ENCODE assay signal across 8 cellular contexts in genomic region chr9:33076360-33077004, GRCh38. TPM values are rescaled to one million over a fixed set of nuclear protein-coding genes. Genes with fewer than 3 reads are reported as not detected.
DNase-seq lines count a peak whose midpoint lies in the region; ATAC-seq and TF ChIP-seq lines count a peak whose summit lies in the region.

TSS of gene SMU1 (minus strand) at chr9:33076674. CDS start at chr9:33076608, 66 bp downstream.

- H3K27ac ChIP-seq in ascending aorta (peak within 1 kb of the TSS; percentile 94 to 97), right cardiac atrium (ENCODE audit: low read length) (peak within 1 kb of the TSS; percentile 80), uterus (peak within 1 kb of the TSS; percentile 94 to 96)

- H3K4me3 Mint-ChIP-seq in T-helper 2 cell treated with Interferon-gamma antibody and Interleukin-4, amounts not matched to agents 5 μg/mL and 100 μg/mL, for 36 hours: peak within 1 kb of the TSS; percentile 99

- ATAC-seq in GM18502 (IDR thresholded peaks at IDR 0.05; ENCODE audit: poor library complexity, unreplicated experiment) (peak; percentile 99), HG02970 (IDR thresholded peaks at IDR 0.05; ENCODE audit: low FRiP score, unreplicated experiment) (peak; percentile 98), right cardiac atrium (peak; percentile 98)

- H3K4me1 Mint-ChIP-seq in T-helper 2 cell treated with Interferon-gamma antibody and Interleukin-4, amounts not matched to agents 5 μg/mL and 100 μg/mL, for 36 hours (ENCODE audit: low read depth): peaks cover 19% of the 10 kb centered on the region

- peak within 1 kb of the TSS; percentile 100 for H3K27ac Mint-ChIP-seq in T-helper 2 cell treated with Interferon-gamma antibody and Interleukin-4, amounts not matched to agents 5 μg/mL and 100 μg/mL, for 36 hours

- no peaks in the 10 kb centered on the region for H3K27me3 ChIP-seq in ascending aorta
- H3K27me3 ChIP-seq in right cardiac atrium (ENCODE audit: control insufficient read depth, insufficient read depth): no peaks in the 10 kb centered on the region
- H3K27me3 ChIP-seq in uterus: no peaks in the 10 kb centered on the region

- no peaks in the 10 kb centered on the region for H3K9me3 Mint-ChIP-seq in T-helper 2 cell treated with Interferon-gamma antibody and Interleukin-4, amounts not matched to agents 5 μg/mL and 100 μg/mL, for 36 hours

- peaks cover 2 to 11% of the 10 kb centered on the region in 2 donors for H3K4me1 ChIP-seq in ascending aorta
- H3K4me1 ChIP-seq in right cardiac atrium (ENCODE audit: control insufficient read depth, insufficient read depth, low read length): no peaks in the 10 kb centered on the region
- H3K4me1 ChIP-seq in uterus: peaks cover 0 to 5% of the 10 kb centered on the region in 2 donors

- WGBS in right cardiac atrium: under 1% methylated on average over 45 of the region's 45 CpGs

- H3K4me3 ChIP-seq in ascending aorta (peak within 1 kb of the TSS; percentile 83 to 94), right cardiac atrium (ENCODE audit: low read length) (peak within 1 kb of the TSS; percentile 66), uterus (peak within 1 kb of the TSS; percentile 88 to 91)

- TF ChIP-seq CTCF in ascending aorta (IDR thresholded peaks at IDR 0.05): no peak
- TF ChIP-seq CTCF in uterus (IDR thresholded peaks at IDR 0.05): no peak

- peaks cover 25% of the 10 kb centered on the region for H3K36me3 Mint-ChIP-seq in T-helper 2 cell treated with Interferon-gamma antibody and Interleukin-4, amounts not matched to agents 5 μg/mL and 100 μg/mL, for 36 hours (ENCODE audit: low read depth)

- no peaks in the 10 kb centered on the region for H3K27me3 Mint-ChIP-seq in T-helper 2 cell treated with Interferon-gamma antibody and Interleukin-4, amounts not matched to agents 5 μg/mL and 100 μg/mL, for 36 hours (ENCODE audit: low read depth)

- no peaks in the 10 kb centered on the region for H3K9me3 ChIP-seq in ascending aorta
- H3K9me3 ChIP-seq in right cardiac atrium (ENCODE audit: control insufficient read depth, low read length): no peaks in the 10 kb centered on the region
- no peaks in the 10 kb centered on the region for H3K9me3 ChIP-seq in uterus

- intact Hi-C loops in ascending aorta (cut with DNase I): loop anchor here (1.0 to 5.0 kb wide), 3 partner anchors 32 to 188 kb away; partner anchors contain the start of genes BAG1 and DNAJA1
- intact Hi-C loops in right cardiac atrium (cut with DNase I): no loop called here
- intact Hi-C loops in uterus (cut with DNase I; ENCODE audit: low total_unique reads): no loop called here

- DNase-seq in NCI-H1930 (lab: John Stamatoyannopoulos, UW) (peak; percentile 97 to 98), ascending aorta (ENCODE audit: low spot score in 2 of 2) (peak; percentile 94 to 99), right cardiac atrium (peak; percentile 97 to 99 (median 98)), pulmonary artery endothelial cell (ENCODE audit: low read depth, low spot score) (peak; percentile 88), uterus (peak; percentile 97 to 98)
- peak; percentile 96 for DNase-seq in T-helper 2 cell treated with Interferon-gamma antibody and Interleukin-4, amounts not matched to agents 5 μg/mL and 100 μg/mL, for 36 hours (ENCODE audit: low spot score)

- TF ChIP-seq POLR2A in uterus (IDR thresholded peaks at IDR 0.05): peak; percentile 76 to 93

- H3K36me3 ChIP-seq in ascending aorta: peaks cover 13 to 26% of the 10 kb centered on the region in 2 donors
- no peaks in the 10 kb centered on the region for H3K36me3 ChIP-seq in uterus

RNA-seq across cellular contexts. Expression of gene SMU1, which starts in this region (rescaled TPM):
- 7.2 TPM for total RNA-seq in ascending aorta
- total RNA-seq in right cardiac atrium: 10 to 100 TPM; 16.6 to 17.3 (median 17.0) TPM
- polyA plus RNA-seq in right cardiac atrium: 9.4 TPM
- total RNA-seq in pulmonary artery endothelial cell: 42.3 and 47.6 TPM in 2 replicates
- 10 to 100 TPM; 12.0 to 45.9 (median 22.6) TPM for total RNA-seq in uterus

Comparison
In these comparisons a context has a peak if more than half of its experiments do, and no peak if none do; other contexts are left out.
1. Peak in every context shown above with its lines: DNase-seq, ATAC-seq, H3K4me3 ChIP-seq and H3K27ac ChIP-seq.